Comparison of ENCODE assay signal across 11 cellular contexts in genomic region chr12:124454735-124455134, GRCh38.
DNase-seq lines count a peak whose midpoint lies in the region; ATAC-seq and TF ChIP-seq lines count a peak whose summit lies in the region.
"Had no signal": no experiment of that assay in that cellular context is flagged by ENCODE, and none has a peak within 500 bp of the region (broad histone marks: within the 10 kb centered on the region; RNA-seq: fewer than 3 reads in every experiment).

No MANE protein-coding gene starts in this region.

- no peak overlapping the region for H2BK5ac ChIP-seq in IMR-90 (ENCODE audit: low read depth, low read length, poor library complexity, severe bottlenecking)

- H3K9ac ChIP-seq in IMR-90 (ENCODE audit: low read depth, low read length), result no peak overlapping the region

- no peak overlapping the region for H3K4me2 ChIP-seq in IMR-90 (ENCODE audit: low read depth, low read length)

- peak overlapping the region; percentile 68 for H3K27ac Mint-ChIP-seq in chondrocyte (ENCODE audit: unreplicated experiment)
- H3K27ac Mint-ChIP-seq in naive B cell, result peak overlapping the region in 5 of 6 donors; percentile 17 to 82 (median 51)

- no peaks in the 10 kb centered on the region for H3K9me3 ChIP-seq in IMR-90 (ENCODE audit: control insufficient read depth, insufficient read depth, low read length)
- H3K9me3 ChIP-seq: testis had no signal

- peak overlapping the region; percentile 69 for H2AK9ac ChIP-seq in IMR-90 (replicated peaks; ENCODE audit: low read depth, low read length, poor library complexity)

- DNase-seq in AG20443 (ENCODE audit: low spot score), result peak; percentile 55
- no peak for DNase-seq in IMR-90
- DNase-seq in chondrocyte (ENCODE audit: low spot score), result no peak
- no peak for DNase-seq in naive B cell
- DNase-seq in NCI-H2081 treated with DMSO at 0.1 percent for 48 hours (lab: John Stamatoyannopoulos, UW), result no peak
- no peak for DNase-seq in NCI-H128 (lab: John Stamatoyannopoulos, UW; ENCODE audit: unreplicated experiment)
- DNase-seq in HEK293T (ENCODE audit: extremely low spot score), result no peak
- DNase-seq: activated CD4-positive, alpha-beta T cell treated with anti-CD3 and anti-CD28 coated beads for 48 hours; kidney glomerular epithelial cell; testis had no signal

- H3K4me1 Mint-ChIP-seq in chondrocyte (ENCODE audit: low read depth), result peaks cover 46% of the 10 kb centered on the region
- H3K4me1 Mint-ChIP-seq in naive B cell, result peaks cover 41 to 71% (median 69%) of the 10 kb centered on the region in 3 donors

- CTCF ChIA-PET in IMR-90 (lab: Yijun Ruan, JAX) (no interaction called here), HEK293T (lab: Yijun Ruan, JAX) (no interaction called here)

- no TSS peak for BruUV-seq in IMR-90 (replicated peaks; lab: Mats Ljungman, UMichigan)

- peak overlapping the region; percentile 3; the same call in 1 of the 2 replicates for H3K14ac ChIP-seq in IMR-90 (replicated peaks; ENCODE audit: low read depth, low read length)

- H2AK5ac ChIP-seq in IMR-90 (ENCODE audit: low read depth, low read length), result peak overlapping the region; percentile 66

- peaks cover 36% of the 10 kb centered on the region for H3K36me3 ChIP-seq in IMR-90 (ENCODE audit: control insufficient read depth, insufficient read depth, low read length)

- intact Hi-C loops in IMR-90 (cut with micrococcal nuclease), result no loop called here

- H3K23ac ChIP-seq in IMR-90 (ENCODE audit: low read depth, low read length), result no peak overlapping the region

- H3K4me1 ChIP-seq in IMR-90 (ENCODE audit: control insufficient read depth, insufficient read depth, low read length), result peaks cover 18% of the 10 kb centered on the region

- no peak for TF ChIP-seq RAD21 in IMR-90 (IDR thresholded peaks at IDR 0.05; ENCODE audit: low read length)

- H4K5ac ChIP-seq in IMR-90 (ENCODE audit: low read depth, low read length), result no peak overlapping the region

- no peaks in the 10 kb centered on the region for H3K27me3 ChIP-seq in IMR-90 (ENCODE audit: control insufficient read depth, insufficient read depth, low read length)
- H3K27me3 ChIP-seq: testis had no signal

- peaks cover 50% of the 10 kb centered on the region for H4K20me1 ChIP-seq in IMR-90 (ENCODE audit: insufficient read depth, low read length)

- no peak overlapping the region for H3K18ac ChIP-seq in IMR-90 (ENCODE audit: low read depth, low read length)

- no peak overlapping the region for H2BK20ac ChIP-seq in IMR-90 (ENCODE audit: low read depth, low read length)

- no peaks in the 10 kb centered on the region for H3K27me3 Mint-ChIP-seq in chondrocyte (ENCODE audit: low read depth)
- H3K27me3 Mint-ChIP-seq in naive B cell, result no peaks in the 10 kb centered on the region

- WGBS in IMR-90 (ENCODE audit: extremely low coverage in 2 of 2, insufficient read length in 1 of 2), 2 experiments, result 89% methylated on average over 4 of the region's 13 CpGs; no CpG with 5 or more reads in 1 of the 2 experiments

- no peak overlapping the region for H3K56ac ChIP-seq in IMR-90 (ENCODE audit: extremely low read depth, insufficient read depth, low read length)

- H3K4me3 Mint-ChIP-seq in chondrocyte (ENCODE audit: unreplicated experiment), result no peak overlapping the region
- peak overlapping the region in 6 of 8 donors; percentile 10 to 83 (median 70) for H3K4me3 Mint-ChIP-seq in naive B cell

- no peaks in the 10 kb centered on the region for H3K9me3 Mint-ChIP-seq in chondrocyte (ENCODE audit: low read depth)
- H3K9me3 Mint-ChIP-seq in naive B cell, result peaks cover 0 to 2% (median 0%) of the 10 kb centered on the region in 7 donors

- H3K36me3 Mint-ChIP-seq in chondrocyte (ENCODE audit: low read depth) (peaks cover 19% of the 10 kb centered on the region), naive B cell (peaks cover 0 to 11% of the 10 kb centered on the region in 2 donors)

- peaks cover 9% of the 10 kb centered on the region for H3K9me1 ChIP-seq in IMR-90 (ENCODE audit: insufficient read depth, low read length)

- H2AFZ ChIP-seq in IMR-90 (replicated peaks; ENCODE audit: low read length, poor library complexity), result no peak overlapping the region

- H4K91ac ChIP-seq in IMR-90 (ENCODE audit: insufficient read depth, low read depth, low read length), result no peak overlapping the region

- H3K4me3 ChIP-seq in IMR-90 (ENCODE audit: insufficient read depth, low read depth, low read length), result no peak overlapping the region
- H3K4me3 ChIP-seq: testis had no signal

- dilution Hi-C loops in IMR-90 (cut with HindIII; ENCODE audit: low sequenced_read_pairs, unreplicated experiment), result no loop called here

- no peak for ATAC-seq in IMR-90 (ENCODE audit: low read depth)
- peak in 1 of 2 donors; percentile 6 for ATAC-seq in naive B cell (ENCODE audit: low read depth in 2 of 2)
- no peak for ATAC-seq in HG03342 (IDR thresholded peaks at IDR 0.05; ENCODE audit: unreplicated experiment)

- no peak overlapping the region for H3K27ac ChIP-seq in IMR-90 (ENCODE audit: insufficient read depth, low read length)

- in situ Hi-C loops in IMR-90 (cut with MboI; ENCODE audit: low sequenced_read_pairs), result no loop called here

- POLR2A ChIA-PET in IMR-90 (lab: Charles Lee; ENCODE audit: unreplicated experiment) (no interaction called here), HEK293T (lab: Yijun Ruan, JAX) (no interaction called here)

- H4K8ac ChIP-seq in IMR-90 (ENCODE audit: low read depth in 2 of 2, low read length in 2 of 2), result no peak overlapping the region; a peak in 1 of 4 replicates

- H2BK120ac ChIP-seq in IMR-90 (ENCODE audit: low read depth, low read length), result no peak overlapping the region; the same call in 1 of the 2 replicates

- H3K79me1 ChIP-seq in IMR-90 (ENCODE audit: low read depth in 1 of 2, low read length in 2 of 2), result peaks cover 11 to 72% of the 10 kb centered on the region in 2 experiments

- TF ChIP-seq CTCF in IMR-90 (conservative IDR thresholded peaks at IDR 0.05; ENCODE audit: low read depth, low read length) (no peak), chondrocyte (IDR thresholded peaks at IDR 0.05) (no peak)

- no peak overlapping the region for H3K4ac ChIP-seq in IMR-90 (ENCODE audit: low read depth, low read length)

- TF ChIP-seq POLR2A in IMR-90 (IDR thresholded peaks at IDR 0.05; ENCODE audit: low read depth, low read length), result no peak

- no peak overlapping the region; the same call in 2 of the 3 replicates for H2BK15ac ChIP-seq in IMR-90 (ENCODE audit: low read depth, low read length)

TF ChIP-seq in IMR-90, 13 proteins besides CTCF, POLR2A, EP300 and RAD21 (continues in another document):
- TF ChIP-seq BHLHE40 (IDR thresholded peaks at IDR 0.05; ENCODE audit: low read depth, low read length) (no peak), MAFK (IDR thresholded peaks at IDR 0.05; ENCODE audit: low read depth, low read length) (no peak), NFE2L2 (IDR thresholded peaks at IDR 0.05; ENCODE audit: low read depth, low read length) (no peak), CEBPB (IDR thresholded peaks at IDR 0.05; ENCODE audit: low read depth, low read length) (no peak), FOS (IDR thresholded peaks at IDR 0.05; ENCODE audit: low read depth, low read length) (no peak), MAZ (IDR thresholded peaks at IDR 0.05; ENCODE audit: borderline replicate concordance, low read depth, low read length) (no peak), RFX5 (IDR thresholded peaks at IDR 0.05; ENCODE audit: low read depth, low read length) (no peak), MXI1 (IDR thresholded peaks at IDR 0.05; ENCODE audit: borderline replicate concordance, low read depth, low read length) (no peak), RCOR1 (IDR thresholded peaks at IDR 0.05; ENCODE audit: insufficient replicate concordance, low read length) (no peak), ELK1 (IDR thresholded peaks at IDR 0.05; ENCODE audit: borderline replicate concordance, low read depth, low read length) (no peak), CHD1 (IDR thresholded peaks at IDR 0.05; ENCODE audit: low read depth, low read length) (no peak)

TF ChIP-seq in HEK293T, 16 proteins besides CTCF, POLR2A, EP300 and RAD21:
- TF ChIP-seq FOXK2 (IDR thresholded peaks at IDR 0.05) (no peak), SP1 (IDR thresholded peaks at IDR 0.05) (no peak), SUZ12 (IDR thresholded peaks at IDR 0.05) (no peak), CTBP1 (IDR thresholded peaks at IDR 0.05; ENCODE audit: borderline replicate concordance) (no peak), ZNF384 (IDR thresholded peaks at IDR 0.05) (no peak), TARDBP (IDR thresholded peaks at IDR 0.05) (no peak), FOXM1 (IDR thresholded peaks at IDR 0.05; ENCODE audit: borderline replicate concordance) (no peak), LEF1 (IDR thresholded peaks at IDR 0.05; ENCODE audit: borderline replicate concordance) (no peak), BHLHE40 (IDR thresholded peaks at IDR 0.05; ENCODE audit: borderline replicate concordance) (no peak), PKNOX1 (IDR thresholded peaks at IDR 0.05) (no peak)
